In genomic region chr18:76445275-76445674, GRCh38 we compare ENCODE assay signal across 11 cellular contexts. TPM values are rescaled to one million over a fixed set of nuclear protein-coding genes. Genes with fewer than 3 reads are reported as not detected.
DNase-seq lines count a peak whose midpoint lies in the region; ATAC-seq, FAIRE-seq and TF ChIP-seq lines count a peak whose summit lies in the region.
"Had no signal": no experiment of that assay in that cellular context is flagged by ENCODE, and none has a peak within 500 bp of the region (broad histone marks: within the 10 kb centered on the region; RNA-seq: fewer than 3 reads in every experiment).

No MANE protein-coding gene starts in this region.

- no peak overlapping the region for H3K4me3 ChIP-seq in MG63
- no peak overlapping the region for H3K4me3 ChIP-seq in epithelial cell of esophagus (ENCODE audit: low read length)
- H3K4me3 ChIP-seq in OCI-LY7 (ENCODE audit: low read depth, low read length, poor library complexity, severe bottlenecking) = no peak overlapping the region

- DNase-seq in AG08395 (ENCODE audit: low spot score) (peak; percentile 90), MG63 (peak; percentile 43), epithelial cell of esophagus (ENCODE audit: low read depth) (peak; percentile 50), nephron progenitor cell (no peak), OCI-LY7 (ENCODE audit: low spot score) (no peak), frontal cortex (ENCODE audit: low spot score in 2 of 2) (no peak)
- DNase-seq: erythroblast, H9, NCI-H345 had no signal

- intact Hi-C loops in OCI-LY7 (cut with micrococcal nuclease; ENCODE audit: unreplicated experiment) = no loop called here

- ATAC-seq in HG02970 (IDR thresholded peaks at IDR 0.05; ENCODE audit: low FRiP score, unreplicated experiment) (no peak), GM21576 (IDR thresholded peaks at IDR 0.05; ENCODE audit: unreplicated experiment) (no peak)

- no peaks in the 10 kb centered on the region for H3K9me2 ChIP-seq in OCI-LY7 (ENCODE audit: insufficient read depth, low read length)

- H3K27ac ChIP-seq in OCI-LY7 (ENCODE audit: low read depth, low read length, poor library complexity, severe bottlenecking) = no peak overlapping the region

- POLR2A ChIA-PET in OCI-LY7 (lab: Charles Lee) = no interaction called here

- H3K4me1 ChIP-seq in OCI-LY7 (ENCODE audit: insufficient read depth, low read length, poor library complexity, severe bottlenecking) = no peaks in the 10 kb centered on the region

- no peak for FAIRE-seq in frontal cortex (lab: Jason Lieb, UNC)

- no peak for TF ChIP-seq CTCF in epithelial cell of esophagus (IDR thresholded peaks at IDR 0.05; ENCODE audit: insufficient read depth, low read depth, low read length, missing control alignments)
- TF ChIP-seq CTCF in nephron progenitor cell (IDR thresholded peaks at IDR 0.05) = no peak
- no peak for TF ChIP-seq CTCF in OCI-LY7 (conservative IDR thresholded peaks at IDR 0.05; ENCODE audit: low read length)

- no peaks in the 10 kb centered on the region for H3K9me3 Mint-ChIP-seq in nephron progenitor cell
- H3K9me3 Mint-ChIP-seq: H9 had no signal

- H3K9me3 ChIP-seq in MG63 (no peaks in the 10 kb centered on the region), OCI-LY7 (ENCODE audit: low read length) (no peaks in the 10 kb centered on the region)

- no TSS peak for BruUV-seq in OCI-LY7 (replicated peaks; lab: Mats Ljungman, UMichigan)

- no peaks in the 10 kb centered on the region for H3K27me3 Mint-ChIP-seq in nephron progenitor cell (ENCODE audit: low read depth, poor library complexity)

- H4K20me1 ChIP-seq in OCI-LY7 (ENCODE audit: insufficient read depth, low read length) = no peaks in the 10 kb centered on the region; the same call in 1 of the 2 replicates

- peaks cover 47% of the 10 kb centered on the region for H3K36me3 Mint-ChIP-seq in nephron progenitor cell (ENCODE audit: low read depth)

- H3K79me2 ChIP-seq in OCI-LY7 (ENCODE audit: insufficient read depth, low read depth, low read length) = peaks cover 47% of the 10 kb centered on the region

- no peak overlapping the region for H3K4me2 ChIP-seq in OCI-LY7 (ENCODE audit: low read length)

- no peak overlapping the region for H3K4me3 Mint-ChIP-seq in nephron progenitor cell
- H3K4me3 Mint-ChIP-seq: H9 had no signal

- H2AFZ ChIP-seq in OCI-LY7 (ENCODE audit: low read length) = no peak overlapping the region

- CTCF ChIA-PET in OCI-LY7 (lab: Charles Lee; ENCODE audit: unreplicated experiment) = no interaction called here

- H3K27ac Mint-ChIP-seq in nephron progenitor cell = peak overlapping the region; percentile 84

- H3K27me3 ChIP-seq in MG63 = no peaks in the 10 kb centered on the region

- peaks cover 79% of the 10 kb centered on the region for H3K4me1 Mint-ChIP-seq in nephron progenitor cell

- H3K36me3 ChIP-seq in MG63 (no peaks in the 10 kb centered on the region), OCI-LY7 (ENCODE audit: insufficient read depth, low read length) (peaks cover 9% of the 10 kb centered on the region)

RNA-seq across cellular contexts. Expression of gene ZNF516, which starts 49.8 kb away (rescaled TPM):
- total RNA-seq in MG63 (2014; rRNA removed; shearing (Covaris generic); ENCODE audit: low replicate concordance) = 1.7 and 2.4 TPM in 2 replicates
- total RNA-seq in OCI-LY7 (2014; rRNA removed; shearing (Covaris generic)) = 14.3 and 16.2 TPM in 2 replicates
- total RNA-seq in OCI-LY7 (2022) = 32.3 and 38.2 TPM in 2 replicates
- total RNA-seq in frontal cortex = 14.3 TPM

Comparison
In these comparisons a context has a peak if more than half of its experiments do, and no peak if none do; other contexts are left out.
1. DNase-seq: peak in AG08395 (single experiment), MG63 (single experiment) and epithelial cell of esophagus (single experiment); none in nephron progenitor cell (single experiment), OCI-LY7 (single experiment) and frontal cortex (0 of 2).